In the genomic region with DNA sequence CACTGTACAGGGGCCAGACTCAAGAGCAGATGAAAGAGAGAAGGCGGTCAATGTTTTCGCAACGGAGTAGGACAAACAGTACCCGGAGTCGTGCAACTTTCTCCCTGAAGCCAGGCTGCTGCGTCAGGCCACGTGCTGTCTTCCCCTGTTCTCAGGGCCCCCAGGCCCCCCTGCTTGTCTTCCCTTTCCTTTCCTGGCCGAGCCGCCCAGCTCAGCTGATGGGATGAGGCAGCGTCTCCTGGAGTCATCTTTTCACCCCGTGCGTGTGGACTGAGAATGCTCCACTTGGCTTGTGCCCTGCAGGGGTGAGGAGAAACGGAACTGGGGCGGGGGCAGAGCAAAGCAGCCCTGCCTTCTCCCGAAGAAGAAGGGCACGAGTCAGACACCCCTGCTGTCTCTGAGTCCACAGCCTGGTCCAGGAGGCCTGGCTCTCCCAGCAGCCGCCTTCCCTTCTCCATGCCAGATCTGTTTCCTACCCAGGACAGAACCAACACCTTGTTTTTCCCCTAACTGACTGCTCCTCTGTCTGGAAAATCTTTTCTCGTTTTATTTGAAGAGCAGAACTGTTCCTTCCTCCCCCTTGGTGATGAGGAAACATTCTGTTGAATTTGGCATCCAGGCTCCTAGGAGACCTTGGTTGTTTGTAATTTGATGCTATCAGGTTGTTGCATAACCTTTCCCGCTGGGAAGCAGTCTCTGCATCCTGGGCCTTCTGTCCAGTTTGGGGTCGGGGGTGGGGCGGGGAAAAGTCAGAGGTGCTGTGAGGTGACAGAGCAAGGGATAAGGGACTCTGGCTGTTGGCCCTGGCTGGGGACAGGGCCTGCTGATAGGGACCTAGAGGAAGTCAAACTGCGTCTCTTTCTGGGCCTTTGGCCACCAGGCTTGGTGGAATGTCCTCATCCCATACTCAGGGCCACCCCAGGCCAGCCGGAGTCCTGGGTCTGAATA, we compare ENCODE assay signal across 1 cellular context.
A peak's percentile ranks its signal among the peaks of the same experiment; 100 is the strongest.
TF ChIP-seq lines count a peak whose summit lies in the region.

No MANE protein-coding gene starts in this region.

TF ChIP-seq in HepG2, 621 proteins besides CTCF, POLR2A, EP300 and RAD21 (continued from another document and continues in another):
- TF ChIP-seq ZNF775 (CRISPR knock-in tag; IDR thresholded peaks at IDR 0.05; ENCODE audit: borderline replicate concordance) (peak; percentile 88; the same call in 1 of the 2 replicates), ZBTB8A (CRISPR knock-in tag; IDR thresholded peaks at IDR 0.05; ENCODE audit: borderline replicate concordance, low read depth) (no peak), FOXK2 (IDR thresholded peaks at IDR 0.05) (peak; percentile 10; the same call in 1 of the 2 replicates), ISX (CRISPR knock-in tag; conservative IDR thresholded peaks at IDR 0.05) (0 out of 2 replicates have a peak, but pooled peaks have one; percentile 72), ZNF660 (CRISPR knock-in tag; IDR thresholded peaks at IDR 0.05; ENCODE audit: borderline replicate concordance, low read depth) (peak; percentile 82; the same call in 1 of the 2 replicates), ZNF557 (CRISPR knock-in tag; IDR thresholded peaks at IDR 0.05) (0 out of 2 replicates have a peak, but pooled peaks have one; percentile 39), SATB2 (CRISPR knock-in tag; IDR thresholded peaks at IDR 0.05) (peak; percentile 95), KLF6 (CRISPR knock-in tag; IDR thresholded peaks at IDR 0.05) (peak; percentile 42; the same call in 1 of the 2 replicates), MIER3 (CRISPR knock-in tag; IDR thresholded peaks at IDR 0.05; ENCODE audit: borderline replicate concordance) (peak; percentile 84; the same call in 1 of the 2 replicates), FOXJ3 (CRISPR knock-in tag; IDR thresholded peaks at IDR 0.05; ENCODE audit: borderline replicate concordance) (peak; percentile 87; the same call in 1 of the 2 replicates), ZNF781 (CRISPR knock-in tag; IDR thresholded peaks at IDR 0.05; ENCODE audit: borderline replicate concordance, not compliant biosample characterization) (peak; percentile 87), POLR2G (IDR thresholded peaks at IDR 0.05; ENCODE audit: low read depth, low read length) (peak; percentile 89), ZNF512 (CRISPR knock-in tag; IDR thresholded peaks at IDR 0.05) (peak; percentile 61; the same call in 1 of the 2 replicates), ZNF24 (IDR thresholded peaks at IDR 0.05) (no peak), GABPA (IDR thresholded peaks at IDR 0.05; ENCODE audit: low read depth, low read length) (no peak), GABPA (CRISPR knock-in tag; IDR thresholded peaks at IDR 0.05; ENCODE audit: low read depth) (no peak), MLLT10 (CRISPR knock-in tag; IDR thresholded peaks at IDR 0.05) (no peak), REXO4 (CRISPR knock-in tag; IDR thresholded peaks at IDR 0.05; ENCODE audit: borderline replicate concordance) (no peak; the same call in 1 of the 2 replicates), ZNF674 (CRISPR knock-in tag; IDR thresholded peaks at IDR 0.05; ENCODE audit: low read depth) (no peak), ATM (IDR thresholded peaks at IDR 0.05; ENCODE audit: borderline replicate concordance) (no peak), NFYB (CRISPR knock-in tag; IDR thresholded peaks at IDR 0.05) (no peak), TSC22D2 (CRISPR knock-in tag; IDR thresholded peaks at IDR 0.05; ENCODE audit: borderline replicate concordance) (peak; percentile 20; the same call in 1 of the 2 replicates), PTBP1 (IDR thresholded peaks at IDR 0.05; ENCODE audit: low read depth, low read length, poor library complexity, severe bottlenecking) (peak; percentile 95), THYN1 (CRISPR knock-in tag; IDR thresholded peaks at IDR 0.05; ENCODE audit: borderline replicate concordance, low read depth) (peak; percentile 89; the same call in 1 of the 2 replicates), NR1H2 (CRISPR knock-in tag; IDR thresholded peaks at IDR 0.05; ENCODE audit: borderline replicate concordance, low read depth) (peak; percentile 83; the same call in 1 of the 2 replicates), MEIS1 (CRISPR knock-in tag; IDR thresholded peaks at IDR 0.05; ENCODE audit: borderline replicate concordance) (peak; percentile 70; the same call in 1 of the 2 replicates), SALL2 (CRISPR knock-in tag; IDR thresholded peaks at IDR 0.05) (peak; percentile 76; the same call in 1 of the 2 replicates), NFYC (CRISPR knock-in tag; IDR thresholded peaks at IDR 0.05) (no peak; the same call in 1 of the 2 replicates), ZNF142 (CRISPR knock-in tag; IDR thresholded peaks at IDR 0.05) (peak; percentile 31; the same call in 1 of the 2 replicates), ZNF343 (CRISPR knock-in tag; IDR thresholded peaks at IDR 0.05) (no peak; the same call in 1 of the 2 replicates), GATA4 (IDR thresholded peaks at IDR 0.05; ENCODE audit: borderline replicate concordance, low read depth) (peak; percentile 97), FOXA3 (CRISPR knock-in tag; IDR thresholded peaks at IDR 0.05) (peak; percentile 94), ZNF274 (CRISPR knock-in tag; IDR thresholded peaks at IDR 0.05) (peak; percentile 89; the same call in 1 of the 2 replicates)
- TF ChIP-seq, protein P1, sequence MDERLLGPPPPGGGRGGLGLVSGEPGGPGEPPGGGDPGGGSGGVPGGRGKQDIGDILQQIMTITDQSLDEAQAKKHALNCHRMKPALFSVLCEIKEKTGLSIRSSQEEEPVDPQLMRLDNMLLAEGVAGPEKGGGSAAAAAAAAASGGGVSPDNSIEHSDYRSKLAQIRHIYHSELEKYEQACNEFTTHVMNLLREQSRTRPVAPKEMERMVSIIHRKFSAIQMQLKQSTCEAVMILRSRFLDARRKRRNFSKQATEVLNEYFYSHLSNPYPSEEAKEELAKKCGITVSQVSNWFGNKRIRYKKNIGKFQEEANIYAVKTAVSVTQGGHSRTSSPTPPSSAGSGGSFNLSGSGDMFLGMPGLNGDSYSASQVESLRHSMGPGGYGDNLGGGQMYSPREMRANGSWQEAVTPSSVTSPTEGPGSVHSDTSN (CRISPR knock-in tag; IDR thresholded peaks at IDR 0.05) = no peak
- TF ChIP-seq, protein P2, sequence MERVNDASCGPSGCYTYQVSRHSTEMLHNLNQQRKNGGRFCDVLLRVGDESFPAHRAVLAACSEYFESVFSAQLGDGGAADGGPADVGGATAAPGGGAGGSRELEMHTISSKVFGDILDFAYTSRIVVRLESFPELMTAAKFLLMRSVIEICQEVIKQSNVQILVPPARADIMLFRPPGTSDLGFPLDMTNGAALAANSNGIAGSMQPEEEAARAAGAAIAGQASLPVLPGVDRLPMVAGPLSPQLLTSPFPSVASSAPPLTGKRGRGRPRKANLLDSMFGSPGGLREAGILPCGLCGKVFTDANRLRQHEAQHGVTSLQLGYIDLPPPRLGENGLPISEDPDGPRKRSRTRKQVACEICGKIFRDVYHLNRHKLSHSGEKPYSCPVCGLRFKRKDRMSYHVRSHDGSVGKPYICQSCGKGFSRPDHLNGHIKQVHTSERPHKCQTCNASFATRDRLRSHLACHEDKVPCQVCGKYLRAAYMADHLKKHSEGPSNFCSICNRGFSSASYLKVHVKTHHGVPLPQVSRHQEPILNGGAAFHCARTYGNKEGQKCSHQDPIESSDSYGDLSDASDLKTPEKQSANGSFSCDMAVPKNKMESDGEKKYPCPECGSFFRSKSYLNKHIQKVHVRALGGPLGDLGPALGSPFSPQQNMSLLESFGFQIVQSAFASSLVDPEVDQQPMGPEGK (CRISPR knock-in tag; IDR thresholded peaks at IDR 0.05) = peak; percentile 99
- TF ChIP-seq, protein P3, sequence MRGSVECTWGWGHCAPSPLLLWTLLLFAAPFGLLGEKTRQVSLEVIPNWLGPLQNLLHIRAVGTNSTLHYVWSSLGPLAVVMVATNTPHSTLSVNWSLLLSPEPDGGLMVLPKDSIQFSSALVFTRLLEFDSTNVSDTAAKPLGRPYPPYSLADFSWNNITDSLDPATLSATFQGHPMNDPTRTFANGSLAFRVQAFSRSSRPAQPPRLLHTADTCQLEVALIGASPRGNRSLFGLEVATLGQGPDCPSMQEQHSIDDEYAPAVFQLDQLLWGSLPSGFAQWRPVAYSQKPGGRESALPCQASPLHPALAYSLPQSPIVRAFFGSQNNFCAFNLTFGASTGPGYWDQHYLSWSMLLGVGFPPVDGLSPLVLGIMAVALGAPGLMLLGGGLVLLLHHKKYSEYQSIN (CRISPR knock-in tag; IDR thresholded peaks at IDR 0.05; ENCODE audit: borderline replicate concordance) = no peak
- TF ChIP-seq, protein P4, sequence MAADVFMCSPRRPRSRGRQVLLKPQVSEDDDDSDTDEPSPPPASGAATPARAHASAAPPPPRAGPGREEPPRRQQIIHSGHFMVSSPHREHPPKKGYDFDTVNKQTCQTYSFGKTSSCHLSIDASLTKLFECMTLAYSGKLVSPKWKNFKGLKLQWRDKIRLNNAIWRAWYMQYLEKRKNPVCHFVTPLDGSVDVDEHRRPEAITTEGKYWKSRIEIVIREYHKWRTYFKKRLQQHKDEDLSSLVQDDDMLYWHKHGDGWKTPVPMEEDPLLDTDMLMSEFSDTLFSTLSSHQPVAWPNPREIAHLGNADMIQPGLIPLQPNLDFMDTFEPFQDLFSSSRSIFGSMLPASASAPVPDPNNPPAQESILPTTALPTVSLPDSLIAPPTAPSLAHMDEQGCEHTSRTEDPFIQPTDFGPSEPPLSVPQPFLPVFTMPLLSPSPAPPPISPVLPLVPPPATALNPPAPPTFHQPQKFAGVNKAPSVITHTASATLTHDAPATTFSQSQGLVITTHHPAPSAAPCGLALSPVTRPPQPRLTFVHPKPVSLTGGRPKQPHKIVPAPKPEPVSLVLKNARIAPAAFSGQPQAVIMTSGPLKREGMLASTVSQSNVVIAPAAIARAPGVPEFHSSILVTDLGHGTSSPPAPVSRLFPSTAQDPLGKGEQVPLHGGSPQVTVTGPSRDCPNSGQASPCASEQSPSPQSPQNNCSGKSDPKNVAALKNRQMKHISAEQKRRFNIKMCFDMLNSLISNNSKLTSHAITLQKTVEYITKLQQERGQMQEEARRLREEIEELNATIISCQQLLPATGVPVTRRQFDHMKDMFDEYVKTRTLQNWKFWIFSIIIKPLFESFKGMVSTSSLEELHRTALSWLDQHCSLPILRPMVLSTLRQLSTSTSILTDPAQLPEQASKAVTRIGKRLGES (CRISPR knock-in tag; IDR thresholded peaks at IDR 0.05; ENCODE audit: borderline replicate concordance) = peak; percentile 84
- TF ChIP-seq, protein P5, sequence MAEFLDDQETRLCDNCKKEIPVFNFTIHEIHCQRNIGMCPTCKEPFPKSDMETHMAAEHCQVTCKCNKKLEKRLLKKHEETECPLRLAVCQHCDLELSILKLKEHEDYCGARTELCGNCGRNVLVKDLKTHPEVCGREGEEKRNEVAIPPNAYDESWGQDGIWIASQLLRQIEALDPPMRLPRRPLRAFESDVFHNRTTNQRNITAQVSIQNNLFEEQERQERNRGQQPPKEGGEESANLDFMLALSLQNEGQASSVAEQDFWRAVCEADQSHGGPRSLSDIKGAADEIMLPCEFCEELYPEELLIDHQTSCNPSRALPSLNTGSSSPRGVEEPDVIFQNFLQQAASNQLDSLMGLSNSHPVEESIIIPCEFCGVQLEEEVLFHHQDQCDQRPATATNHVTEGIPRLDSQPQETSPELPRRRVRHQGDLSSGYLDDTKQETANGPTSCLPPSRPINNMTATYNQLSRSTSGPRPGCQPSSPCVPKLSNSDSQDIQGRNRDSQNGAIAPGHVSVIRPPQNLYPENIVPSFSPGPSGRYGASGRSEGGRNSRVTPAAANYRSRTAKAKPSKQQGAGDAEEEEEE (CRISPR knock-in tag; IDR thresholded peaks at IDR 0.05; ENCODE audit: borderline replicate concordance) = 0 out of 2 replicates have a peak, but pooled peaks have one; percentile 82
